17 cellular contexts compared by ENCODE assay signal in the genomic region with DNA sequence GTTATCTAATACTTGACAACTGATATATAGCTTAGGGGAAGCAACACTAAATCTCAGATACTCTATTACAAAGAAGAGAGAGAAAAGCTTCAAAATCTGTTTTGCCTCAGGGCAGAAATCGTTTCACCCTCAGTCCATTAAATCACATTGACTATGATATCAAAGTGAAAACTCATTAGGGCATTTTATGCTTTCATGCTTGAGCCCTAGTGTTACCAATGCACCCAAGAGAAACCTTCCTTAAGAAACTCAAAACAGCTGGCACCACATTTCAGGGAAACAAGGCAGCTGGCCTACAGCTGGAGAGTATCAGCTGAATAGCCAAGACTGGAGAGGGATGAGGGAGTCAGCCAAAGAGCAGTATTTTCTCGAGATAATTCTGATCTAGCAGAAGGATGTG. TPM values are rescaled to one million over a fixed set of nuclear protein-coding genes. Genes with fewer than 3 reads are reported as not detected.
A peak's percentile ranks its signal among the peaks of the same experiment; 100 is the strongest.
DNase-seq lines count a peak whose midpoint lies in the region; ATAC-seq and TF ChIP-seq lines count a peak whose summit lies in the region.
"Had no signal": no experiment of that assay in that cellular context is flagged by ENCODE, and none has a peak within 500 bp of the region (broad histone marks: within the 10 kb centered on the region; RNA-seq: fewer than 3 reads in every experiment).

No MANE protein-coding gene starts in this region.

- CTCF ChIA-PET in AG04450 (lab: Charles Lee), result interaction anchor here (0.8 kb wide), 1 partner anchor 641 kb away, joined by 4 read pairs; no protein-coding TSS in a partner anchor

- peak overlapping the region in 2 of 3 experiments; percentile 48 to 64 for H3K4me3 Mint-ChIP-seq in nephron
- no peak overlapping the region for H3K4me3 Mint-ChIP-seq in natural killer cell treated with Interleukin-12 subunit alpha and Interleukin-12 subunit beta and Interleukin-15 and Interleukin-18, amount 100 ng/mL, for 72 hours
- H3K4me3 Mint-ChIP-seq: naive thymus-derived CD8-positive, alpha-beta T cell; T-helper 17 cell had no signal

- H3K9me3 ChIP-seq in AG04450 (ENCODE audit: control insufficient read depth, insufficient read depth, low read length) (no peaks in the 10 kb centered on the region), vagina (no peaks in the 10 kb centered on the region)
- H3K9me3 ChIP-seq: HAP-1, spleen, tibial artery had no signal

- no peaks in the 10 kb centered on the region for H3K9me3 Mint-ChIP-seq in nephron
- H3K9me3 Mint-ChIP-seq in natural killer cell treated with Interleukin-12 subunit alpha and Interleukin-12 subunit beta and Interleukin-15 and Interleukin-18, amount 100 ng/mL, for 72 hours, result no peaks in the 10 kb centered on the region
- H3K9me3 Mint-ChIP-seq: naive thymus-derived CD8-positive, alpha-beta T cell had no signal

- H3K27me3 ChIP-seq in AG04450 (ENCODE audit: control insufficient read depth, insufficient read depth, low read length), result no peaks in the 10 kb centered on the region
- no peaks in the 10 kb centered on the region for H3K27me3 ChIP-seq in vagina
- H3K27me3 ChIP-seq: spleen, tibial artery had no signal

- H3K4me1 ChIP-seq in vagina, result peaks cover 8% of the 10 kb centered on the region
- H3K4me1 ChIP-seq: tibial artery had no signal

- DNase-seq in AG04450 (ENCODE audit: low read depth, low spot score) (peak; percentile 27), NCI-H69 (lab: John Stamatoyannopoulos, UW) (peak; percentile 94), fibroblast of pulmonary artery (ENCODE audit: low read depth) (peak; percentile 50), NCI-H774 (lab: John Stamatoyannopoulos, UW) (no peak), DMS153 treated with DMSO at 0.1 percent for 48 hours (lab: John Stamatoyannopoulos, UW; ENCODE audit: unreplicated experiment) (no peak), vagina (ENCODE audit: extremely low spot score in 2 of 2) (no peak)
- DNase-seq in natural killer cell treated with Interleukin-12 subunit alpha and Interleukin-12 subunit beta and Interleukin-15 and Interleukin-18, amount 100 ng/mL, for 72 hours (ENCODE audit: low spot score), result no peak
- DNase-seq: activated T-cell treated with anti-CD3 and anti-CD28 coated beads, Interleukin-2, amount 50 U/mL, for 48 hours; DMS153; kidney; naive thymus-derived CD8-positive, alpha-beta T cell; PC-3; spleen; T-helper 17 cell; tibial artery had no signal

- peak overlapping the region; percentile 86 to 89 (median 87) for H3K27ac Mint-ChIP-seq in nephron
- H3K27ac Mint-ChIP-seq in natural killer cell treated with Interleukin-12 subunit alpha and Interleukin-12 subunit beta and Interleukin-15 and Interleukin-18, amount 100 ng/mL, for 72 hours, result no peak overlapping the region
- H3K27ac Mint-ChIP-seq: T-helper 17 cell had no signal

- no peak overlapping the region for H3K4me3 ChIP-seq in AG04450 (ENCODE audit: low read depth, low read length)
- H3K4me3 ChIP-seq in fibroblast of pulmonary artery (replicated peaks; ENCODE audit: low read depth, low read length), result no peak overlapping the region
- no peak overlapping the region for H3K4me3 ChIP-seq in vagina
- H3K4me3 ChIP-seq: HAP-1, spleen, tibial artery had no signal

- peaks cover 83% of the 10 kb centered on the region for H3K4me1 Mint-ChIP-seq in nephron
- peaks cover 3 to 5% of the 10 kb centered on the region in 2 donors for H3K4me1 Mint-ChIP-seq in natural killer cell treated with Interleukin-12 subunit alpha and Interleukin-12 subunit beta and Interleukin-15 and Interleukin-18, amount 100 ng/mL, for 72 hours (ENCODE audit: low read depth in 2 of 2)
- H3K4me1 Mint-ChIP-seq: naive thymus-derived CD8-positive, alpha-beta T cell; T-helper 17 cell had no signal

- no peak for TF ChIP-seq POLR2A in vagina (IDR thresholded peaks at IDR 0.05)

- no peak overlapping the region for H3K27ac ChIP-seq in AG04450 (ENCODE audit: low read depth, low read length)
- H3K27ac ChIP-seq in vagina, result no peak overlapping the region
- H3K27ac ChIP-seq: spleen had no signal

- no peak for TF ChIP-seq CTCF in AG04450 (IDR thresholded peaks at IDR 0.05; ENCODE audit: low read depth, low read length)
- no peak for TF ChIP-seq CTCF in fibroblast of pulmonary artery (IDR thresholded peaks at IDR 0.05; ENCODE audit: low read length, missing control alignments)
- no peak for TF ChIP-seq CTCF in nephron (IDR thresholded peaks at IDR 0.05; ENCODE audit: unreplicated experiment in 3 of 3)
- TF ChIP-seq CTCF in vagina (IDR thresholded peaks at IDR 0.05), result no peak

- intact Hi-C loops in vagina (cut with DNase I), result no loop called here

- H3K36me3 ChIP-seq in vagina, result no peaks in the 10 kb centered on the region
- H3K36me3 ChIP-seq: HAP-1, spleen, tibial artery had no signal

- no peak for ATAC-seq in natural killer cell treated with Interleukin-12 subunit alpha and Interleukin-12 subunit beta and Interleukin-15 and Interleukin-18, amount 100 ng/mL, for 72 hours
- ATAC-seq: naive thymus-derived CD8-positive, alpha-beta T cell; PC-3; T-helper 17 cell had no signal

- peaks cover 3% of the 10 kb centered on the region for H3K27me3 Mint-ChIP-seq in nephron (ENCODE audit: low read depth)
- peaks cover 0 to 2% of the 10 kb centered on the region in 2 donors for H3K27me3 Mint-ChIP-seq in natural killer cell treated with Interleukin-12 subunit alpha and Interleukin-12 subunit beta and Interleukin-15 and Interleukin-18, amount 100 ng/mL, for 72 hours

- POLR2A ChIA-PET in AG04450 (lab: Yijun Ruan, JAX), result no interaction called here

- H3K36me3 Mint-ChIP-seq in nephron (ENCODE audit: low read depth), result no peaks in the 10 kb centered on the region
- H3K36me3 Mint-ChIP-seq in natural killer cell treated with Interleukin-12 subunit alpha and Interleukin-12 subunit beta and Interleukin-15 and Interleukin-18, amount 100 ng/mL, for 72 hours, result no peaks in the 10 kb centered on the region
- H3K36me3 Mint-ChIP-seq: naive thymus-derived CD8-positive, alpha-beta T cell had no signal

RNA-seq across cellular contexts. Expression of a gene that starts 14.9 kb away (rescaled TPM):
- polyA plus RNA-seq in AG04450 (2011; rRNA removed), result 3.5 and 3.8 TPM in 2 replicates
- 3.4 and 4.1 TPM in 2 replicates for polyA minus RNA-seq in AG04450 (2011; rRNA and poly(A)+ RNA removed)
- 1 to 10 TPM; 3.1 to 4.9 TPM for total RNA-seq in natural killer cell treated with Interleukin-12 subunit alpha and Interleukin-12 subunit beta and Interleukin-15 and Interleukin-18, amount 100 ng/mL, for 72 hours
- total RNA-seq in vagina, result 2.2 TPM

RNA-seq across cellular contexts. Expression of a gene that starts 28.9 kb away (rescaled TPM):
- 54.3 and 69.9 TPM in 2 replicates for polyA plus RNA-seq in AG04450 (2011; rRNA removed)
- 39.9 and 54.3 TPM in 2 replicates for polyA minus RNA-seq in AG04450 (2011; rRNA and poly(A)+ RNA removed)
- 10 to 100 TPM; 40.2 to 42.6 TPM for total RNA-seq in natural killer cell treated with Interleukin-12 subunit alpha and Interleukin-12 subunit beta and Interleukin-15 and Interleukin-18, amount 100 ng/mL, for 72 hours
- 18.4 TPM for total RNA-seq in vagina

Comparison
In these comparisons a context has a peak if more than half of its experiments do, and no peak if none do; other contexts are left out.
1. DNase-seq: peak in AG04450 (single experiment), NCI-H69 (single experiment) and fibroblast of pulmonary artery (single experiment); none in natural killer cell treated with Interleukin-12 subunit alpha and Interleukin-12 subunit beta and Interleukin-15 and Interleukin-18, amount 100 ng/mL, for 72 hours (single experiment), NCI-H774 (single experiment), DMS153 treated with DMSO at 0.1 percent for 48 hours (single experiment) and vagina (0 of 2).
2. H3K27ac Mint-ChIP-seq: peak in nephron (3 of 3); none in natural killer cell treated with Interleukin-12 subunit alpha and Interleukin-12 subunit beta and Interleukin-15 and Interleukin-18, amount 100 ng/mL, for 72 hours (0 of 2).